Comparison of ENCODE assay signal across 8 cellular contexts in genomic region chr9:34675048-34675714, GRCh38. TPM values are rescaled to one million over a fixed set of nuclear protein-coding genes. Genes with fewer than 3 reads are reported as not detected.
DNase-seq lines count a peak whose midpoint lies in the region; ATAC-seq and TF ChIP-seq lines count a peak whose summit lies in the region.

No MANE protein-coding gene starts in this region.

- in situ Hi-C loops in Panc1 (cut with HindIII; ENCODE audit: low pct_unique_long_range_greater_than_20kb, low sequenced_read_pairs) = no loop called here

- no peaks in the 10 kb centered on the region for H3K4me1 ChIP-seq in Panc1 (ENCODE audit: control insufficient read depth, insufficient read depth, low read length)

- BruUV-seq in Panc1 (replicated peaks; lab: Mats Ljungman, UMichigan) = no TSS peak

- H3K4me3 ChIP-seq in Panc1 (ENCODE audit: low read depth in 2 of 2, low read length in 2 of 2) (no peak overlapping the region), retinal pigment epithelial cell (ENCODE audit: low read length) (no peak overlapping the region)

- no peaks in the 10 kb centered on the region for H3K9me3 Mint-ChIP-seq in activated T-helper 2 cell treated with anti-CD3 and anti-CD28 coated beads, Interferon-gamma antibody, Interleukin-2, Interleukin-4, amounts not matched to agents 10 μg/mL and 5 μg/mL and 100 μg/mL, durations not matched to agents 14 hours and 24 hours and 36 hours

- no peaks in the 10 kb centered on the region for H3K27me3 Mint-ChIP-seq in activated T-helper 2 cell treated with anti-CD3 and anti-CD28 coated beads, Interferon-gamma antibody, Interleukin-2, Interleukin-4, amounts not matched to agents 10 μg/mL and 5 μg/mL and 100 μg/mL, durations not matched to agents 14 hours and 24 hours and 36 hours (ENCODE audit: low read depth)

- intact Hi-C loops in Panc1 (cut with micrococcal nuclease; ENCODE audit: unreplicated experiment) = loop anchor here (1.0 kb wide), 1 partner anchor 27 kb away; no protein-coding TSS in a partner anchor
- intact Hi-C loops in activated T-helper 2 cell treated with anti-CD3 and anti-CD28 coated beads, Interferon-gamma antibody, Interleukin-2, Interleukin-4, amounts not matched to agents 10 μg/mL and 5 μg/mL and 100 μg/mL, durations not matched to agents 14 hours and 24 hours and 36 hours (cut with micrococcal nuclease) = no loop called here

- no peaks in the 10 kb centered on the region for H3K27me3 ChIP-seq in Panc1 (ENCODE audit: control insufficient read depth, insufficient read depth, low read length)

- no peaks in the 10 kb centered on the region for H3K36me3 Mint-ChIP-seq in activated T-helper 2 cell treated with anti-CD3 and anti-CD28 coated beads, Interferon-gamma antibody, Interleukin-2, Interleukin-4, amounts not matched to agents 10 μg/mL and 5 μg/mL and 100 μg/mL, durations not matched to agents 14 hours and 24 hours and 36 hours (ENCODE audit: low read depth)

- DNase-seq in DMS53 treated with DMSO at 0.1 percent for 48 hours (lab: John Stamatoyannopoulos, UW; ENCODE audit: unreplicated experiment) (peak; percentile 12), HuH-7 (ENCODE audit: low spot score) (peak; percentile 76), Panc1 (ENCODE audit: low read depth, low spot score) (no peak), glomerular endothelial cell (ENCODE audit: extremely low read depth, low read depth, low spot score) (peak; percentile 34), retinal pigment epithelial cell (ENCODE audit: low read depth) (peak; percentile 18)
- DNase-seq in activated T-helper 2 cell treated with anti-CD3 and anti-CD28 coated beads, Interferon-gamma antibody, Interleukin-2, Interleukin-4, amounts not matched to agents 10 μg/mL and 5 μg/mL and 100 μg/mL, durations not matched to agents 14 hours and 24 hours and 36 hours (ENCODE audit: low spot score) = peak; percentile 31
- no peak for DNase-seq in central memory CD4-positive, alpha-beta T cell

- CTCF ChIA-PET in Panc1 (lab: Charles Lee) = interaction anchor here (2.1 kb wide), 1 partner anchor 27 kb away, joined by 11 read pairs; no protein-coding TSS in a partner anchor

- no peaks in the 10 kb centered on the region for H3K4me1 Mint-ChIP-seq in activated T-helper 2 cell treated with anti-CD3 and anti-CD28 coated beads, Interferon-gamma antibody, Interleukin-2, Interleukin-4, amounts not matched to agents 10 μg/mL and 5 μg/mL and 100 μg/mL, durations not matched to agents 14 hours and 24 hours and 36 hours (ENCODE audit: low read depth)

- no peaks in the 10 kb centered on the region for H3K36me3 ChIP-seq in Panc1 (ENCODE audit: control insufficient read depth, insufficient read depth, low read length)

- no peak overlapping the region for H3K4me3 Mint-ChIP-seq in activated T-helper 2 cell treated with anti-CD3 and anti-CD28 coated beads, Interferon-gamma antibody, Interleukin-2, Interleukin-4, amounts not matched to agents 10 μg/mL and 5 μg/mL and 100 μg/mL, durations not matched to agents 14 hours and 24 hours and 36 hours (ENCODE audit: low read depth)

- ATAC-seq in Panc1 (peak; percentile 95), HG02763 (IDR thresholded peaks at IDR 0.05; ENCODE audit: unreplicated experiment) (no peak)

- H3K27ac ChIP-seq in Panc1 (ENCODE audit: low read length) = no peak overlapping the region

- no peak overlapping the region for H3K27ac Mint-ChIP-seq in activated T-helper 2 cell treated with anti-CD3 and anti-CD28 coated beads, Interferon-gamma antibody, Interleukin-2, Interleukin-4, amounts not matched to agents 10 μg/mL and 5 μg/mL and 100 μg/mL, durations not matched to agents 14 hours and 24 hours and 36 hours

- H3K9me3 ChIP-seq in Panc1 (ENCODE audit: control insufficient read depth, insufficient read depth, low read depth, low read length) = no peaks in the 10 kb centered on the region

- TF ChIP-seq CTCF in Panc1 (IDR thresholded peaks at IDR 0.05) (peak; percentile 96), retinal pigment epithelial cell (conservative IDR thresholded peaks at IDR 0.05; ENCODE audit: low read depth, low read length) (peak; percentile 97)

- POLR2A ChIA-PET in Panc1 (lab: Charles Lee) = interaction anchor here (0.9 kb wide), 1 partner anchor 25 kb away, joined by 3 read pairs; no protein-coding TSS in a partner anchor

RNA-seq across cellular contexts. Expression of gene CCL27, which starts 12.7 kb away (rescaled TPM):
- total RNA-seq in Panc1 (2021; ENCODE audit: unreplicated experiment) = 0.95 TPM
- 0.73 TPM for polyA plus RNA-seq in Panc1 (2012; ENCODE audit: insufficient read length)
- 0.25 and 0.55 TPM in 2 replicates for total RNA-seq in activated T-helper 2 cell treated with anti-CD3 and anti-CD28 coated beads, Interferon-gamma antibody, Interleukin-2, Interleukin-4, amounts not matched to agents 10 μg/mL and 5 μg/mL and 100 μg/mL, durations not matched to agents 14 hours and 24 hours and 36 hours
- total RNA-seq in glomerular endothelial cell = not detected in 2 replicates

RNA-seq across cellular contexts. Expression of gene CCL19, which starts 15.9 kb away (rescaled TPM):
- total RNA-seq in Panc1 (2021; ENCODE audit: unreplicated experiment) = not detected
- polyA plus RNA-seq in Panc1 (2012; ENCODE audit: insufficient read length) = not detected
- not detected in 2 replicates for total RNA-seq in activated T-helper 2 cell treated with anti-CD3 and anti-CD28 coated beads, Interferon-gamma antibody, Interleukin-2, Interleukin-4, amounts not matched to agents 10 μg/mL and 5 μg/mL and 100 μg/mL, durations not matched to agents 14 hours and 24 hours and 36 hours
- total RNA-seq in glomerular endothelial cell = not detected in 2 replicates

RNA-seq across cellular contexts. Expression of gene IL11RA, which starts 23.2 kb away (rescaled TPM):
- total RNA-seq in Panc1 (2021; ENCODE audit: unreplicated experiment) (21.6 TPM), glomerular endothelial cell (5.7 and 9.3 TPM in 2 replicates)
- 22.1 TPM for polyA plus RNA-seq in Panc1 (2012; ENCODE audit: insufficient read length)
- 27.4 and 33.8 TPM in 2 replicates for total RNA-seq in activated T-helper 2 cell treated with anti-CD3 and anti-CD28 coated beads, Interferon-gamma antibody, Interleukin-2, Interleukin-4, amounts not matched to agents 10 μg/mL and 5 μg/mL and 100 μg/mL, durations not matched to agents 14 hours and 24 hours and 36 hours

RNA-seq across cellular contexts. Expression of gene GALT, which starts 28.7 kb away (rescaled TPM):
- total RNA-seq in Panc1 (2021; ENCODE audit: unreplicated experiment) = 42.5 TPM
- polyA plus RNA-seq in Panc1 (2012; ENCODE audit: insufficient read length) = 44.2 TPM
- 74.3 and 78.4 TPM in 2 replicates for total RNA-seq in activated T-helper 2 cell treated with anti-CD3 and anti-CD28 coated beads, Interferon-gamma antibody, Interleukin-2, Interleukin-4, amounts not matched to agents 10 μg/mL and 5 μg/mL and 100 μg/mL, durations not matched to agents 14 hours and 24 hours and 36 hours
- 29.9 and 39.8 TPM in 2 replicates for total RNA-seq in glomerular endothelial cell

RNA-seq across cellular contexts. Expression of gene CCL21, which starts 34.8 kb away (rescaled TPM):
- not detected for total RNA-seq in Panc1 (2021; ENCODE audit: unreplicated experiment)
- polyA plus RNA-seq in Panc1 (2012; ENCODE audit: insufficient read length) = not detected
- total RNA-seq in activated T-helper 2 cell treated with anti-CD3 and anti-CD28 coated beads, Interferon-gamma antibody, Interleukin-2, Interleukin-4, amounts not matched to agents 10 μg/mL and 5 μg/mL and 100 μg/mL, durations not matched to agents 14 hours and 24 hours and 36 hours = not detected in 2 replicates
- total RNA-seq in glomerular endothelial cell = 0.19 and 0.64 TPM in 2 replicates

Comparison
In these comparisons a context has a peak if more than half of its experiments do, and no peak if none do; other contexts are left out.
1. DNase-seq: peak in DMS53 treated with DMSO at 0.1 percent for 48 hours (single experiment), HuH-7 (single experiment), activated T-helper 2 cell treated with anti-CD3 and anti-CD28 coated beads, Interferon-gamma antibody, Interleukin-2, Interleukin-4, amounts not matched to agents 10 μg/mL and 5 μg/mL and 100 μg/mL, durations not matched to agents 14 hours and 24 hours and 36 hours (single experiment), glomerular endothelial cell (single experiment) and retinal pigment epithelial cell (single experiment); none in Panc1 (single experiment) and central memory CD4-positive, alpha-beta T cell (single experiment).